2 cellular contexts compared by ENCODE assay signal in the genomic region with DNA sequence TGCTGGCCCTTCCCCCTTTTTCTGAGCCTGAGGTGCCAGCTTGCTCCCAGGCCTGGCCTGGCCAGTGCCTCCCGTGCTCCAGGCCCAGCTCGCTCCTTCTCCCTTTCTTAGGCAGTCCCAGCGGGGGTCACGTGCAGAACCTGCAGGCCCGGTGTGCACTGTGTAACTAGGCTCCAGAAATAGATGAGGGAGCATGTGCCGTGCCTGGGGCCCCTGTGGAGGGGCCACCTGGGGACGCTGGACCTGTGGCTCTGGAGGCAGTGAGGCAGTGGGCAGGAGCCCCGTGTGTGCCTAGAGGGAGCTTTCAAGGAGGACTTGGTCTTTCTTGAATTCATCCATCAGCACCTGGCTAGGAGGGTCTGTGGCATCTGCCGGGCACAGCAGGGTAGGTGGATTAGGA.
A peak's percentile ranks its signal among the peaks of the same experiment; 100 is the strongest.
TF ChIP-seq lines count a peak whose summit lies in the region.

No MANE protein-coding gene starts in this region.

TF ChIP-seq in HEK293, 187 proteins besides CTCF, POLR2A, EP300 and RAD21:
- TF ChIP-seq MEIS1 (CRISPR knock-in tag; IDR thresholded peaks at IDR 0.05; ENCODE audit: borderline replicate concordance), result no peak
- TF ChIP-seq, protein P1, sequence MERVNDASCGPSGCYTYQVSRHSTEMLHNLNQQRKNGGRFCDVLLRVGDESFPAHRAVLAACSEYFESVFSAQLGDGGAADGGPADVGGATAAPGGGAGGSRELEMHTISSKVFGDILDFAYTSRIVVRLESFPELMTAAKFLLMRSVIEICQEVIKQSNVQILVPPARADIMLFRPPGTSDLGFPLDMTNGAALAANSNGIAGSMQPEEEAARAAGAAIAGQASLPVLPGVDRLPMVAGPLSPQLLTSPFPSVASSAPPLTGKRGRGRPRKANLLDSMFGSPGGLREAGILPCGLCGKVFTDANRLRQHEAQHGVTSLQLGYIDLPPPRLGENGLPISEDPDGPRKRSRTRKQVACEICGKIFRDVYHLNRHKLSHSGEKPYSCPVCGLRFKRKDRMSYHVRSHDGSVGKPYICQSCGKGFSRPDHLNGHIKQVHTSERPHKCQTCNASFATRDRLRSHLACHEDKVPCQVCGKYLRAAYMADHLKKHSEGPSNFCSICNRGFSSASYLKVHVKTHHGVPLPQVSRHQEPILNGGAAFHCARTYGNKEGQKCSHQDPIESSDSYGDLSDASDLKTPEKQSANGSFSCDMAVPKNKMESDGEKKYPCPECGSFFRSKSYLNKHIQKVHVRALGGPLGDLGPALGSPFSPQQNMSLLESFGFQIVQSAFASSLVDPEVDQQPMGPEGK (tag by site-specific recombination; IDR thresholded peaks at IDR 0.05), result no peak
- TF ChIP-seq GLIS2 (tag by site-specific recombination; IDR thresholded peaks at IDR 0.05), result no peak
- TF ChIP-seq ZIC2 (tag by site-specific recombination; IDR thresholded peaks at IDR 0.05), result peak; percentile 71
- no peak for TF ChIP-seq ZNF155 (tag by site-specific recombination; IDR thresholded peaks at IDR 0.05)

TF ChIP-seq in K562, 482 proteins besides CTCF, POLR2A, EP300 and RAD21:
- TF ChIP-seq FOXK1 (CRISPR knock-in tag; IDR thresholded peaks at IDR 0.05; ENCODE audit: borderline replicate concordance) (no peak), PCBP2 (IDR thresholded peaks at IDR 0.05; ENCODE audit: low read depth, low read length, poor library complexity, severe bottlenecking) (no peak), STAT5B (CRISPR knock-in tag; IDR thresholded peaks at IDR 0.05) (no peak), SMARCA5 (IDR thresholded peaks at IDR 0.05) (no peak), ELF2 (CRISPR knock-in tag; IDR thresholded peaks at IDR 0.05) (no peak), RBM25 (IDR thresholded peaks at IDR 0.05; ENCODE audit: low read depth, low read length, severe bottlenecking) (no peak), HOXB6 (CRISPR knock-in tag; IDR thresholded peaks at IDR 0.05; ENCODE audit: borderline replicate concordance) (no peak), TCFL5 (CRISPR knock-in tag; conservative IDR thresholded peaks at IDR 0.05) (no peak), SIRT6 (IDR thresholded peaks at IDR 0.05; ENCODE audit: low read depth, low read length) (no peak), ZBTB33 (CRISPR knock-in tag; IDR thresholded peaks at IDR 0.05) (no peak), MCM5 (IDR thresholded peaks at IDR 0.05; ENCODE audit: low read depth) (no peak), ETV5 (CRISPR knock-in tag; IDR thresholded peaks at IDR 0.05; ENCODE audit: low read depth) (no peak), RBM14 (IDR thresholded peaks at IDR 0.05; ENCODE audit: borderline replicate concordance, insufficient read depth, low read depth, low read length) (no peak), KDM5B (IDR thresholded peaks at IDR 0.05; ENCODE audit: insufficient replicate concordance, low read depth, low read length) (no peak), NBN (IDR thresholded peaks at IDR 0.05; ENCODE audit: low read depth) (no peak), ZFP36 (IDR thresholded peaks at IDR 0.05; ENCODE audit: low read depth, low read length, partially characterized antibody) (no peak), POLR2G (IDR thresholded peaks at IDR 0.05; ENCODE audit: low read depth, low read length) (no peak), COPS2 (conservative IDR thresholded peaks at IDR 0.05) (no peak)
